ENCODE assay signal across 28 cellular contexts in the genomic region with DNA sequence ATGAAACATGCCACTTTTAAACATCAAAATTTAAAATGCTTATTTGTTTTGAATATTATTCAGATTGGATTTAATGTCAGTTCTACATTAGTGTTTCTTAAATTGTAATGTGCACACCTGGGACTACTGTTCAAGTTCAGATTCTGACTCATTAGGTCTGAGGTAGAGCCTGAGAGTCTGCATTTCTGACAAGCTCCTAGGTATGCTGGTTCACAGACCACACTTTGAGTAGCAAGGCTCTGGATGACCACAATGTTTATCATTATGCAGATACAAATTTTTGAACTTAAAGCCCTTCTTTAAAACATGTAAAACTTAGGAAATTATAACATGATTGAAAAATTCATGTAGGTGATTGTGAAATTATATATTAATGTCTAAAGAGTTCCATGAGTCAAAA. TPM values are rescaled to one million over a fixed set of nuclear protein-coding genes. Genes with fewer than 3 reads are reported as not detected.
"Had no signal": no experiment of that assay in that cellular context is flagged by ENCODE, and none has a peak within 500 bp of the region (broad histone marks: within the 10 kb centered on the region; RNA-seq: fewer than 3 reads in every experiment).

No MANE protein-coding gene starts in this region.

- H3K9me3 ChIP-seq: body of pancreas, MG63 had no signal

- H3K36me3 ChIP-seq: MG63 had no signal

- H3K4me3 ChIP-seq: body of pancreas, MG63, SK-N-MC had no signal

- H3K9me3 Mint-ChIP-seq: activated CD4-positive, alpha-beta memory T cell treated with anti-CD3 and anti-CD28 coated beads, Interleukin-2, amount 10 ng/mL, durations not matched to agents 7 days and 5 days; activated naive CD4-positive, alpha-beta T cell treated with anti-CD3 and anti-CD28 coated beads for 36 hours; activated T-helper 17 cell treated with anti-CD3 and anti-CD28 coated beads, Interleukin-2, amount 50 U/mL, for 72 hours had no signal

- H3K27ac Mint-ChIP-seq: activated CD4-positive, alpha-beta memory T cell treated with anti-CD3 and anti-CD28 coated beads, Interleukin-2, amount 10 ng/mL, durations not matched to agents 7 days and 5 days; activated naive CD4-positive, alpha-beta T cell treated with anti-CD3 and anti-CD28 coated beads for 36 hours; activated naive CD8-positive, alpha-beta T cell; activated T-helper 17 cell treated with anti-CD3 and anti-CD28 coated beads, Interleukin-2, amount 50 U/mL, for 72 hours had no signal

- DNase-seq: activated CD4-positive, alpha-beta memory T cell treated with anti-CD3 and anti-CD28 coated beads, Interleukin-2, amount 10 ng/mL, durations not matched to agents 7 days and 5 days; activated CD4-positive, alpha-beta T cell treated with anti-CD3 and anti-CD28 coated beads, Interleukin-2, amount 50 U/mL, for 1 hour; activated CD4-positive, CD25-positive, alpha-beta regulatory T cell; activated gamma-delta T cell; activated naive CD4-positive, alpha-beta T cell treated with anti-CD3 and anti-CD28 coated beads for 36 hours; activated T-cell treated with anti-CD3 and anti-CD28 coated beads for 4 hours; activated T-cell treated with anti-CD3 and anti-CD28 coated beads, Interleukin-2, amount 50 U/mL, for 48 hours; anterior cingulate cortex; body of pancreas; MG63; MV-4-11; NCI-H1092 treated with DMSO at 0.1 percent for 48 hours; NCI-H1436; NCI-H1694 treated with DMSO at 0.1 percent for 48 hours; NCI-H2029 treated with DMSO at 0.1 percent for 48 hours; NCI-H345; NCI-H510A; NCI-H526 treated with DMSO at 0.1 percent for 48 hours; NK-92 treated with Interleukin-12 subunit alpha and Interleukin-12 subunit beta, amount 100 ng/mL, for 24 hours; OCI-M1; RPMI8226; T-helper 1 cell had no signal

- ATAC-seq: activated T-helper 17 cell treated with anti-CD3 and anti-CD28 coated beads, Interleukin-2, amount 50 U/mL, for 72 hours; body of pancreas; Panc1; Right ventricle myocardium inferior had no signal

- H3K27me3 ChIP-seq: body of pancreas, MG63 had no signal

- H3K36me3 Mint-ChIP-seq: activated naive CD8-positive, alpha-beta T cell had no signal

- H3K4me1 Mint-ChIP-seq: activated CD4-positive, alpha-beta memory T cell treated with anti-CD3 and anti-CD28 coated beads, Interleukin-2, amount 10 ng/mL, durations not matched to agents 7 days and 5 days; activated T-helper 17 cell treated with anti-CD3 and anti-CD28 coated beads, Interleukin-2, amount 50 U/mL, for 72 hours had no signal

- H3K27me3 Mint-ChIP-seq: activated naive CD8-positive, alpha-beta T cell; activated T-helper 17 cell treated with anti-CD3 and anti-CD28 coated beads, Interleukin-2, amount 50 U/mL, for 72 hours had no signal

- H3K4me3 Mint-ChIP-seq: activated CD4-positive, alpha-beta memory T cell treated with anti-CD3 and anti-CD28 coated beads, Interleukin-2, amount 10 ng/mL, durations not matched to agents 7 days and 5 days; activated naive CD4-positive, alpha-beta T cell treated with anti-CD3 and anti-CD28 coated beads for 36 hours; activated naive CD8-positive, alpha-beta T cell; activated T-helper 17 cell treated with anti-CD3 and anti-CD28 coated beads, Interleukin-2, amount 50 U/mL, for 72 hours had no signal

- H3K27ac ChIP-seq: body of pancreas, SK-N-MC, VCaP had no signal

RNA-seq across cellular contexts. Expression of gene TTLL7, which starts 40.2 kb away (rescaled TPM):
- total RNA-seq: activated naive CD4-positive, alpha-beta T cell treated with anti-CD3 and anti-CD28 coated beads for 36 hours had no signal
